Comparison of ENCODE assay signal across 1 cellular context in the genomic region with DNA sequence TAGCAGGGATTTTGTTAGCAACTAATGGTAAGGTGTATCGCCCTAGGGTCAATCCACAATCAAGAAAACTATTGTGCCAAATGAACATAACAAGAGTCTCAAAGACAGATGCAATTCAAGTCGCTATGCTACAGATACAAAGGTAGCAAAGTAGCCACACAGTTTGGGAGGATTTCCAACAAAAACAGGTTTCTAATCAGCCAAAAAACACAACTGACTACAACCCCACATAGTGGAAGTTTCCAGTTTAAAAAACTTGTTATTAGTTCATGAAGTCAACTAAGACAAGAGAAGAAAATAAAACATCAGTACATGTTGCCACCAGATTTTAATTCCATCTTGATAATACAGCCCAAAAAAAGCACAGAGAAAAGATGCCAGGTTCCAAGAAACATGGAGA.
TF ChIP-seq lines count a peak whose summit lies in the region.

No MANE protein-coding gene starts in this region.

TF ChIP-seq in IMR-90, 13 proteins besides CTCF, POLR2A, EP300 and RAD21 (continued from another document):
- TF ChIP-seq, protein P1, sequence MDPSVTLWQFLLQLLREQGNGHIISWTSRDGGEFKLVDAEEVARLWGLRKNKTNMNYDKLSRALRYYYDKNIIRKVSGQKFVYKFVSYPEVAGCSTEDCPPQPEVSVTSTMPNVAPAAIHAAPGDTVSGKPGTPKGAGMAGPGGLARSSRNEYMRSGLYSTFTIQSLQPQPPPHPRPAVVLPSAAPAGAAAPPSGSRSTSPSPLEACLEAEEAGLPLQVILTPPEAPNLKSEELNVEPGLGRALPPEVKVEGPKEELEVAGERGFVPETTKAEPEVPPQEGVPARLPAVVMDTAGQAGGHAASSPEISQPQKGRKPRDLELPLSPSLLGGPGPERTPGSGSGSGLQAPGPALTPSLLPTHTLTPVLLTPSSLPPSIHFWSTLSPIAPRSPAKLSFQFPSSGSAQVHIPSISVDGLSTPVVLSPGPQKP (IDR thresholded peaks at IDR 0.05; ENCODE audit: borderline replicate concordance, low read depth, low read length), result no peak
- TF ChIP-seq NFE2L2 (IDR thresholded peaks at IDR 0.05; ENCODE audit: low read depth, low read length), result no peak
